3 cellular contexts compared by ENCODE assay signal in genomic region chr12:50148011-50148410, GRCh38. TPM values are rescaled to one million over a fixed set of nuclear protein-coding genes. Genes with fewer than 3 reads are reported as not detected.
"Had no signal": no experiment of that assay in that cellular context is flagged by ENCODE, and none has a peak within 500 bp of the region (broad histone marks: within the 10 kb centered on the region; RNA-seq: fewer than 3 reads in every experiment).

No MANE protein-coding gene starts in this region.

RNA-seq across cellular contexts. Expression of gene GPD1, which starts 44.2 kb away (rescaled TPM):
- total RNA-seq: osteoblast, pulmonary artery endothelial cell, smooth muscle cell had no signal
